Comparison of ENCODE assay signal across 1 cellular context in the genomic region with DNA sequence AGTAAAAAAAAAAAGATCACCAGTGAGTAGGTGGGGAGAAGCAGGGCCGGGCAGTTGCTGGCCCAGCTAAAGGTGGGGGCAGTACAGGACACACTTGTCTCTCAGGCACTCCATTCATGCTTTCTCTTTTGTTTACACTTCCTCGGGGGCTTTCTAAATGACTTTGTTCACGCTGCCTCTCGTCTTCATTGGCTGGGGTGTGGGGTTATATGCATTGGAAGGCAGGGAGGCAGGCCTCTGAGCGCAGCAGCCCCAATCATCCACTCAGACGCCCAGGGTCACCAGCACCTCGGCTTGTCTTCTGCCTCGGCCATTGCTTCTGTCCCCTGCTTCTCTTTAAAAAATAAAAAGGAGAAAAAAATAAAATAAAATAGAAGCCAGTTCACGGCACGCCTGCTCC.
TF ChIP-seq lines count a peak whose summit lies in the region.

No MANE protein-coding gene starts in this region.

TF ChIP-seq in IMR-90, 13 proteins besides CTCF, POLR2A, EP300 and RAD21:
- TF ChIP-seq, protein P1, sequence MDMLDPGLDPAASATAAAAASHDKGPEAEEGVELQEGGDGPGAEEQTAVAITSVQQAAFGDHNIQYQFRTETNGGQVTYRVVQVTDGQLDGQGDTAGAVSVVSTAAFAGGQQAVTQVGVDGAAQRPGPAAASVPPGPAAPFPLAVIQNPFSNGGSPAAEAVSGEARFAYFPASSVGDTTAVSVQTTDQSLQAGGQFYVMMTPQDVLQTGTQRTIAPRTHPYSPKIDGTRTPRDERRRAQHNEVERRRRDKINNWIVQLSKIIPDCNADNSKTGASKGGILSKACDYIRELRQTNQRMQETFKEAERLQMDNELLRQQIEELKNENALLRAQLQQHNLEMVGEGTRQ (IDR thresholded peaks at IDR 0.05; ENCODE audit: low read depth, low read length): no peak
- no peak for TF ChIP-seq NFE2L2 (IDR thresholded peaks at IDR 0.05; ENCODE audit: low read depth, low read length)
- no peak for TF ChIP-seq FOS (IDR thresholded peaks at IDR 0.05; ENCODE audit: low read depth, low read length)
- no peak for TF ChIP-seq MAZ (IDR thresholded peaks at IDR 0.05; ENCODE audit: borderline replicate concordance, low read depth, low read length)
- no peak for TF ChIP-seq RFX5 (IDR thresholded peaks at IDR 0.05; ENCODE audit: low read depth, low read length)
- TF ChIP-seq, protein P2, sequence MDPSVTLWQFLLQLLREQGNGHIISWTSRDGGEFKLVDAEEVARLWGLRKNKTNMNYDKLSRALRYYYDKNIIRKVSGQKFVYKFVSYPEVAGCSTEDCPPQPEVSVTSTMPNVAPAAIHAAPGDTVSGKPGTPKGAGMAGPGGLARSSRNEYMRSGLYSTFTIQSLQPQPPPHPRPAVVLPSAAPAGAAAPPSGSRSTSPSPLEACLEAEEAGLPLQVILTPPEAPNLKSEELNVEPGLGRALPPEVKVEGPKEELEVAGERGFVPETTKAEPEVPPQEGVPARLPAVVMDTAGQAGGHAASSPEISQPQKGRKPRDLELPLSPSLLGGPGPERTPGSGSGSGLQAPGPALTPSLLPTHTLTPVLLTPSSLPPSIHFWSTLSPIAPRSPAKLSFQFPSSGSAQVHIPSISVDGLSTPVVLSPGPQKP (IDR thresholded peaks at IDR 0.05; ENCODE audit: borderline replicate concordance, low read depth, low read length): no peak
- no peak for TF ChIP-seq SMC3 (IDR thresholded peaks at IDR 0.05; ENCODE audit: low read depth, low read length)
- no peak for TF ChIP-seq MXI1 (IDR thresholded peaks at IDR 0.05; ENCODE audit: borderline replicate concordance, low read depth, low read length)
- no peak for TF ChIP-seq CHD1 (IDR thresholded peaks at IDR 0.05; ENCODE audit: low read depth, low read length)
- no peak for TF ChIP-seq RCOR1 (IDR thresholded peaks at IDR 0.05; ENCODE audit: insufficient replicate concordance, low read length)
- TF ChIP-seq MAFK (IDR thresholded peaks at IDR 0.05; ENCODE audit: low read depth, low read length): no peak
- TF ChIP-seq BHLHE40 (IDR thresholded peaks at IDR 0.05; ENCODE audit: low read depth, low read length): no peak
- TF ChIP-seq CEBPB (IDR thresholded peaks at IDR 0.05; ENCODE audit: low read depth, low read length): no peak
